Comparison of ENCODE assay signal across 1 cellular context in the genomic region with DNA sequence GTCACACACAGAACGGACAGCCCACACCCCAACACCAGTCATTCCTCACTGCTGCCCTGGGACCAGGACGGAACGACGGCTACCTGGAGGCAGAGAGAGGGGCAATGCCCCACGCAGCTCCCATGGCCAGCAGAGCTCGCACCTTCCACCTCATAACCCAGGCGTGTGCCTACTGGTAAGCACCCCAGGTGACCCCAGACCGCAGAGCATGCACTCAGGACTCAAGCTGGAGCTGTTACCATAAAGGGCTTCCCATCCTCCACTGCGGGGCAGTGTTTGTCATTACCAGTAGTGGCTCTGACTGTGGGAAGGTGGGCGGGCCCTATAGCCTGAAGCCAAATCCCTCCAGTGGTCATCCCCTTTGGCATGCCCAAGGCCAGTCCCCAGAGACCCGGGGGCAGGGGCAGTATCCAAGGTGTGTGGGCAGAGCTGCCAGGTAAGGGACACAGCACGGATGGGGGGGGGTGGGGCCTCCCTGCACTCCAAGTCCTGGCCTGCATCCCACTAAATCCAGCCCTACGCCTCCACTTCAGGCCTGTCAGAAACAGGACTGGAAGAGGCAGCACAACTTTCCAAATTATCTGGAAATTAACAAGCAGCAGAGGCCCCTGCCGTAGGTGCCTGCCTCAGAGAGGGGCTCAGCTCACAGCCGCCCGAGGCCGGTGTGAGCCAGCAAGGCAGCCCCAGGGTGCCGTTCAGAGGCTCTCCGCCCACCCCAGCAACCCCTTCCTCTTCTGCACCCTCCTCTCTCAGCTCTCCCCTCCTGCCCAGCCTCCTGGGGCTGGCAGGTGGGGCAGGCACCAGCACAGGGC.
TF ChIP-seq lines count a peak whose summit lies in the region.

No MANE protein-coding gene starts in this region.

TF ChIP-seq in liver, 16 proteins besides CTCF, POLR2A, EP300 and RAD21 (continued from another document):
- TF ChIP-seq RXRA (IDR thresholded peaks at IDR 0.05): no peak
- TF ChIP-seq GABPA (IDR thresholded peaks at IDR 0.05 in 1 of 2, conservative IDR thresholded peaks at IDR 0.05 in 1 of 2): no peak
- TF ChIP-seq, protein P1, sequence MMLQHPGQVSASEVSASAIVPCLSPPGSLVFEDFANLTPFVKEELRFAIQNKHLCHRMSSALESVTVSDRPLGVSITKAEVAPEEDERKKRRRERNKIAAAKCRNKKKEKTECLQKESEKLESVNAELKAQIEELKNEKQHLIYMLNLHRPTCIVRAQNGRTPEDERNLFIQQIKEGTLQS (IDR thresholded peaks at IDR 0.05): no peak
- TF ChIP-seq FOXA1 (IDR thresholded peaks at IDR 0.05): no peak
